ENCODE assay signal across 10 cellular contexts in the genomic region with DNA sequence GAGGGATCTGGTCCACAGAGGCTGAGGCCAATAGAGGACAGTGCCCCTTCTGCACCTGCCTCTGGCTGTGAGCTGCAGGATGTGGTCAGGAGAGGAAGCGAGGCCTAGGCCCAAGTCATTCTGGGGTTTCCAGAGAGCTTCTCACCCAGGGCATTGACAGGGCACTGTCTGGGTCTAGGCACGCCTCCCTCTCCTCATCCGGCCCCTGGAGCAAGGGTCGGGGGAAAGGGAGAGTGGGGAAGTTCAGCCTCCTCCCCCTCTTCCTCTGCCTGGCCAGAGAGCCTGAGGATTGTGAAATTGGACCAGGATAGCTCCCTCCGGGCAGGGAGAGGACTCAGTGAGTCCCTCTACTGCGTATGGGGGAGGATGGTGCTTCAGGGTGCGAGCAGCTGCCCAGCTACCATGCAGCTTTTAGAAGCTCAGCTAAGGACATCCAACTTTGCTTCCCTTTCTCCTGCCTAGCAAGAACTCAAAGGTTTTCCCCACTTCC. TPM values are rescaled to one million over a fixed set of nuclear protein-coding genes. Genes with fewer than 3 reads are reported as not detected.
DNase-seq lines count a peak whose midpoint lies in the region; ATAC-seq and TF ChIP-seq lines count a peak whose summit lies in the region.
"Had no signal": no experiment of that assay in that cellular context is flagged by ENCODE, and none has a peak within 500 bp of the region (broad histone marks: within the 10 kb centered on the region; RNA-seq: fewer than 3 reads in every experiment).

No MANE protein-coding gene starts in this region.

- no peak for TF ChIP-seq CTCF in adrenal gland (IDR thresholded peaks at IDR 0.05)

- H3K27ac ChIP-seq in adrenal gland, result no peak overlapping the region
- H3K27ac ChIP-seq: VCaP had no signal

- no peak overlapping the region for H3K27ac Mint-ChIP-seq in activated T-cell treated with anti-CD3 and anti-CD28 coated beads, Interleukin-2, amount 50 U/mL, for 24 hours

- no peak overlapping the region for H3K4me3 ChIP-seq in adrenal gland

- peaks cover 35% of the 10 kb centered on the region for H3K27me3 Mint-ChIP-seq in activated T-cell treated with anti-CD3 and anti-CD28 coated beads, Interleukin-2, amount 50 U/mL, for 24 hours

- H3K36me3 ChIP-seq in adrenal gland (replicated peaks in 1 of 2), result no peaks in the 10 kb centered on the region

- H3K4me1 ChIP-seq in adrenal gland (replicated peaks in 1 of 2), result peaks cover 4 to 9% of the 10 kb centered on the region in 2 donors

- no peaks in the 10 kb centered on the region for H3K9me3 Mint-ChIP-seq in activated T-cell treated with anti-CD3 and anti-CD28 coated beads, Interleukin-2, amount 50 U/mL, for 24 hours
- H3K9me3 Mint-ChIP-seq: nephron had no signal

- POLR2A ChIA-PET in HEK293T (lab: Yijun Ruan, JAX), result interaction anchor here (0.8 kb wide), 1 partner anchor 11 kb away, joined by 3 read pairs; no protein-coding TSS in a partner anchor

- peaks cover 60% of the 10 kb centered on the region for H3K4me1 Mint-ChIP-seq in activated T-cell treated with anti-CD3 and anti-CD28 coated beads, Interleukin-2, amount 50 U/mL, for 24 hours (ENCODE audit: low read depth)

- no peaks in the 10 kb centered on the region for H3K36me3 Mint-ChIP-seq in activated T-cell treated with anti-CD3 and anti-CD28 coated beads, Interleukin-2, amount 50 U/mL, for 24 hours (ENCODE audit: low read depth)

- peak overlapping the region; percentile 33 for H3K4me3 Mint-ChIP-seq in activated T-cell treated with anti-CD3 and anti-CD28 coated beads, Interleukin-2, amount 50 U/mL, for 24 hours

- TF ChIP-seq POLR2A in GM18505 (IDR thresholded peaks at IDR 0.05; ENCODE audit: borderline replicate concordance, extremely low read depth, insufficient read depth, insufficient read length) (peak; percentile 60), adrenal gland (IDR thresholded peaks at IDR 0.05) (no peak)

- DNase-seq in NCI-H226 (peak; percentile 86), sciatic nerve (ENCODE audit: low spot score) (no peak), HEK293T (ENCODE audit: extremely low spot score) (no peak), adrenal gland (no peak), NCI-H774 (lab: John Stamatoyannopoulos, UW) (no peak)
- DNase-seq in activated T-cell treated with anti-CD3 and anti-CD28 coated beads, Interleukin-2, amount 50 U/mL, for 24 hours, result peak; percentile 73

- intact Hi-C loops in sciatic nerve (cut with DNase I) (no loop called here), adrenal gland (cut with DNase I) (no loop called here)

- CTCF ChIA-PET in HEK293T (lab: Yijun Ruan, JAX), result no interaction called here

- 44 to 69% (median 59%) methylated on average over 4 to 7 of the region's 7 CpGs for WGBS in adrenal gland, 4 donors

- H3K9me3 ChIP-seq in adrenal gland (replicated peaks in 1 of 3), result no peaks in the 10 kb centered on the region

- H3K27me3 ChIP-seq in adrenal gland, result peaks cover 16% of the 10 kb centered on the region

- ATAC-seq in GM18505 (IDR thresholded peaks at IDR 0.05; ENCODE audit: unreplicated experiment) (peak; percentile 90), HG02623 (IDR thresholded peaks at IDR 0.05; ENCODE audit: unreplicated experiment) (peak; percentile 92), sciatic nerve (peak; percentile 49)

TF ChIP-seq in HEK293T, 16 proteins besides CTCF, POLR2A, EP300 and RAD21:
- TF ChIP-seq FOXK2 (IDR thresholded peaks at IDR 0.05) (no peak), NFRKB (IDR thresholded peaks at IDR 0.05) (no peak), SP1 (IDR thresholded peaks at IDR 0.05) (no peak), SUZ12 (IDR thresholded peaks at IDR 0.05) (no peak), CTBP1 (IDR thresholded peaks at IDR 0.05; ENCODE audit: borderline replicate concordance) (no peak), ELF4 (IDR thresholded peaks at IDR 0.05) (no peak), FOXA1 (IDR thresholded peaks at IDR 0.05) (no peak), FOXM1 (IDR thresholded peaks at IDR 0.05; ENCODE audit: borderline replicate concordance) (no peak), ARNT (IDR thresholded peaks at IDR 0.05) (no peak), ZNF384 (IDR thresholded peaks at IDR 0.05) (no peak), LEF1 (IDR thresholded peaks at IDR 0.05; ENCODE audit: borderline replicate concordance) (no peak), HDGF (IDR thresholded peaks at IDR 0.05; ENCODE audit: borderline replicate concordance) (no peak), TARDBP (IDR thresholded peaks at IDR 0.05) (no peak), L3MBTL2 (conservative IDR thresholded peaks at IDR 0.05) (no peak)
- TF ChIP-seq, protein P1, sequence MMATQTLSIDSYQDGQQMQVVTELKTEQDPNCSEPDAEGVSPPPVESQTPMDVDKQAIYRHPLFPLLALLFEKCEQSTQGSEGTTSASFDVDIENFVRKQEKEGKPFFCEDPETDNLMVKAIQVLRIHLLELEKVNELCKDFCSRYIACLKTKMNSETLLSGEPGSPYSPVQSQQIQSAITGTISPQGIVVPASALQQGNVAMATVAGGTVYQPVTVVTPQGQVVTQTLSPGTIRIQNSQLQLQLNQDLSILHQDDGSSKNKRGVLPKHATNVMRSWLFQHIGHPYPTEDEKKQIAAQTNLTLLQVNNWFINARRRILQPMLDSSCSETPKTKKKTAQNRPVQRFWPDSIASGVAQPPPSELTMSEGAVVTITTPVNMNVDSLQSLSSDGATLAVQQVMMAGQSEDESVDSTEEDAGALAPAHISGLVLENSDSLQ (IDR thresholded peaks at IDR 0.05), result no peak

RNA-seq across cellular contexts. Expression of gene INAVA, which starts 6.3 kb away (rescaled TPM):
- total RNA-seq in sciatic nerve (0.45 TPM), adrenal gland (under 1 TPM in 3 of 8 donors, not detected in 5; 0.14 to 0.46 (median 0.21) TPM)
- polyA plus RNA-seq in adrenal gland, result under 1 TPM in 2 of 3 donors, not detected in 1; 0.03 to 0.24 TPM

RNA-seq across cellular contexts. Expression of gene GPR25, which starts 15.6 kb away (rescaled TPM):
- total RNA-seq in sciatic nerve (not detected), adrenal gland (under 1 TPM in 2 of 8 donors, not detected in 6; 0.18 to 0.69 TPM)
- not detected for polyA plus RNA-seq in adrenal gland

Comparison
In these comparisons a context has a peak if more than half of its experiments do, and no peak if none do; other contexts are left out.
1. DNase-seq: peak in NCI-H226 (single experiment) and activated T-cell treated with anti-CD3 and anti-CD28 coated beads, Interleukin-2, amount 50 U/mL, for 24 hours (single experiment); none in sciatic nerve (single experiment), HEK293T (single experiment), adrenal gland (0 of 7) and NCI-H774 (single experiment).
2. Peak in every context shown above with its lines, with median percentiles within 50 percentile points of each other: ATAC-seq.